Comparison of ENCODE assay signal across 37 cellular contexts in genomic region chr3:184615396-184615795, GRCh38. TPM values are rescaled to one million over a fixed set of nuclear protein-coding genes. Genes with fewer than 3 reads are reported as not detected.
"Had no signal": no experiment of that assay in that cellular context is flagged by ENCODE, and none has a peak within 500 bp of the region (broad histone marks: within the 10 kb centered on the region; RNA-seq: fewer than 3 reads in every experiment).

No MANE protein-coding gene starts in this region.

- H3K27ac Mint-ChIP-seq: activated CD4-positive, alpha-beta memory T cell treated with anti-CD3 and anti-CD28 coated beads, Interleukin-2, amount 10 ng/mL, durations not matched to agents 7 days and 5 days; activated CD4-positive, alpha-beta T cell treated with anti-CD3 and anti-CD28 coated beads for 36 hours; activated CD4-positive, alpha-beta T cell treated with anti-CD3 and anti-CD28 coated beads, Interleukin-2, amount 10 ng/mL, durations not matched to agents 24 days and 14 days; activated CD8-positive, alpha-beta memory T cell treated with anti-CD3 and anti-CD28 coated beads, Interleukin-2, amount 10 ng/mL, durations not matched to agents 7 days and 5 days; activated CD8-positive, alpha-beta T cell treated with anti-CD3 and anti-CD28 coated beads, Interleukin-2, amount 10 ng/mL, durations not matched to agents 7 days and 5 days; activated naive CD4-positive, alpha-beta T cell treated with anti-CD3 and anti-CD28 coated beads for 36 hours; activated naive CD4-positive, alpha-beta T cell treated with anti-CD3 and anti-CD28 coated beads, Interleukin-2, amount 50 U/mL, for 72 hours; activated naive CD8-positive, alpha-beta T cell treated with anti-CD3 and anti-CD28 coated beads, Interleukin-2, amount 10 ng/mL, durations not matched to agents 7 days and 5 days; activated T-cell treated with anti-CD3 and anti-CD28 coated beads, Interleukin-2, amount 50 U/mL, for 24 hours; activated T-helper 2 cell treated with anti-CD3 and anti-CD28 coated beads, Interferon-gamma antibody, Interleukin-2, Interleukin-4, amounts not matched to agents 10 μg/mL and 5 μg/mL and 100 μg/mL, durations not matched to agents 14 hours and 24 hours and 36 hours; T-helper 1 cell treated with Interleukin-12 subunit alpha and Interleukin-12 subunit beta and Interleukin-4 antibody, amounts not matched to agents 30 μg/mL and 1 μg/mL, for 36 hours; T-helper 2 cell treated with Interferon-gamma antibody and Interleukin-4, amounts not matched to agents 5 μg/mL and 100 μg/mL, for 36 hours; WTC11 had no signal

- H3K4me3 ChIP-seq: adrenal gland, body of pancreas, breast epithelium had no signal

- H3K9me3 ChIP-seq: adrenal gland, body of pancreas, breast epithelium had no signal

- H3K4me1 ChIP-seq: body of pancreas, breast epithelium had no signal

- H3K36me3 Mint-ChIP-seq: activated CD8-positive, alpha-beta memory T cell treated with anti-CD3 and anti-CD28 coated beads, Interleukin-2, amount 10 ng/mL, durations not matched to agents 7 days and 5 days; activated naive CD4-positive, alpha-beta T cell treated with anti-CD3 and anti-CD28 coated beads, Interleukin-2, amount 50 U/mL, for 72 hours; activated naive CD8-positive, alpha-beta T cell treated with anti-CD3 and anti-CD28 coated beads, Interleukin-2, amount 10 ng/mL, durations not matched to agents 7 days and 5 days; WTC11 had no signal

- H3K36me3 ChIP-seq: adrenal gland, brain microvascular endothelial cell, breast epithelium, WERI-Rb-1 had no signal

- H3K27ac ChIP-seq: adrenal gland, body of pancreas, brain microvascular endothelial cell, breast epithelium, WERI-Rb-1 had no signal

- H3K9me3 Mint-ChIP-seq: activated CD4-positive, alpha-beta memory T cell treated with anti-CD3 and anti-CD28 coated beads, Interleukin-2, amount 10 ng/mL, durations not matched to agents 7 days and 5 days; activated CD4-positive, alpha-beta T cell treated with anti-CD3 and anti-CD28 coated beads, Interleukin-2, amount 10 ng/mL, durations not matched to agents 24 days and 14 days; activated naive CD4-positive, alpha-beta T cell treated with anti-CD3 and anti-CD28 coated beads for 36 hours; activated naive CD4-positive, alpha-beta T cell treated with anti-CD3 and anti-CD28 coated beads, Interleukin-2, amount 50 U/mL, for 72 hours; activated naive CD8-positive, alpha-beta T cell treated with anti-CD3 and anti-CD28 coated beads, Interleukin-2, amount 10 ng/mL, durations not matched to agents 7 days and 5 days; activated T-cell treated with anti-CD3 and anti-CD28 coated beads, Interleukin-2, amount 50 U/mL, for 24 hours; activated T-helper 2 cell treated with anti-CD3 and anti-CD28 coated beads, Interferon-gamma antibody, Interleukin-2, Interleukin-4, amounts not matched to agents 10 μg/mL and 5 μg/mL and 100 μg/mL, durations not matched to agents 14 hours and 24 hours and 36 hours; central memory CD8-positive, alpha-beta T cell; T-helper 1 cell treated with Interleukin-12 subunit alpha and Interleukin-12 subunit beta and Interleukin-4 antibody, amounts not matched to agents 30 μg/mL and 1 μg/mL, for 36 hours; T-helper 2 cell treated with Interferon-gamma antibody and Interleukin-4, amounts not matched to agents 5 μg/mL and 100 μg/mL, for 36 hours; WTC11 had no signal

- H3K4me3 Mint-ChIP-seq: activated CD4-positive, alpha-beta memory T cell treated with anti-CD3 and anti-CD28 coated beads, Interleukin-2, amount 10 ng/mL, durations not matched to agents 7 days and 5 days; activated CD4-positive, alpha-beta T cell treated with anti-CD3 and anti-CD28 coated beads for 36 hours; activated CD4-positive, alpha-beta T cell treated with anti-CD3 and anti-CD28 coated beads, Interleukin-2, amount 10 ng/mL, durations not matched to agents 24 days and 14 days; activated CD8-positive, alpha-beta memory T cell treated with anti-CD3 and anti-CD28 coated beads, Interleukin-2, amount 10 ng/mL, durations not matched to agents 7 days and 5 days; activated CD8-positive, alpha-beta T cell treated with anti-CD3 and anti-CD28 coated beads, Interleukin-2, amount 10 ng/mL, durations not matched to agents 7 days and 5 days; activated naive CD4-positive, alpha-beta T cell treated with anti-CD3 and anti-CD28 coated beads for 36 hours; activated naive CD8-positive, alpha-beta T cell treated with anti-CD3 and anti-CD28 coated beads, Interleukin-2, amount 10 ng/mL, durations not matched to agents 7 days and 5 days; activated T-cell treated with anti-CD3 and anti-CD28 coated beads, Interleukin-2, amount 50 U/mL, for 24 hours; central memory CD8-positive, alpha-beta T cell; T-helper 1 cell treated with Interleukin-12 subunit alpha and Interleukin-12 subunit beta and Interleukin-4 antibody, amounts not matched to agents 30 μg/mL and 1 μg/mL, for 36 hours; T-helper 2 cell treated with Interferon-gamma antibody and Interleukin-4, amounts not matched to agents 5 μg/mL and 100 μg/mL, for 36 hours; WTC11 had no signal

- ATAC-seq: activated CD4-positive, alpha-beta T cell treated with anti-CD3 and anti-CD28 coated beads for 36 hours; activated CD4-positive, CD25-positive, alpha-beta regulatory T cell treated with anti-CD3 and anti-CD28 coated beads, Interleukin-2, amount 50 U/mL, for 24 hours; activated CD8-positive, alpha-beta memory T cell treated with anti-CD3 and anti-CD28 coated beads, Interleukin-2, amount 10 ng/mL, durations not matched to agents 7 days and 5 days; activated CD8-positive, alpha-beta T cell treated with anti-CD3 and anti-CD28 coated beads, Interleukin-2, amount 10 ng/mL, durations not matched to agents 7 days and 5 days; activated naive CD4-positive, alpha-beta T cell treated with anti-CD3 and anti-CD28 coated beads, Interleukin-2, amount 50 U/mL, for 72 hours; body of pancreas; WTC11 had no signal

- DNase-seq: activated CD4-positive, alpha-beta memory T cell treated with anti-CD3 and anti-CD28 coated beads, Interleukin-2, amount 10 ng/mL, durations not matched to agents 7 days and 5 days; activated CD4-positive, alpha-beta T cell treated with anti-CD3 and anti-CD28 coated beads for 1 hour; activated CD4-positive, alpha-beta T cell treated with anti-CD3 and anti-CD28 coated beads for 36 hours; activated CD4-positive, alpha-beta T cell treated with anti-CD3 and anti-CD28 coated beads, Interleukin-2, amount 10 ng/mL, durations not matched to agents 24 days and 14 days; activated CD4-positive, alpha-beta T cell treated with anti-CD3 and anti-CD28 coated beads, Interleukin-2, amount 50 U/mL, for 48 hours; activated CD4-positive, CD25-positive, alpha-beta regulatory T cell; activated CD8-positive, alpha-beta memory T cell treated with anti-CD3 and anti-CD28 coated beads for 24 hours; activated CD8-positive, alpha-beta memory T cell treated with anti-CD3 and anti-CD28 coated beads, Interleukin-2, amount 10 ng/mL, durations not matched to agents 7 days and 5 days; activated CD8-positive, alpha-beta memory T cell treated with anti-CD3 and anti-CD28 coated beads, Interleukin-2, amount 50 U/mL, for 48 hours; activated CD8-positive, alpha-beta T cell treated with anti-CD3 and anti-CD28 coated beads, Interleukin-2, amount 10 ng/mL, durations not matched to agents 7 days and 5 days; activated effector memory CD4-positive, alpha-beta T cell treated with anti-CD3 and anti-CD28 coated beads, Interleukin-2, amount 50 U/mL, for 16 hours; activated gamma-delta T cell treated with Interleukin-2 at 50 U/mL for 16 hours; activated naive CD4-positive, alpha-beta T cell; activated naive CD4-positive, alpha-beta T cell treated with anti-CD3 and anti-CD28 coated beads for 36 hours; activated naive CD4-positive, alpha-beta T cell treated with anti-CD3 and anti-CD28 coated beads, Interleukin-2, amount 50 U/mL, for 16 hours; activated naive CD8-positive, alpha-beta T cell treated with anti-CD3 and anti-CD28 coated beads, Interleukin-2, amount 10 ng/mL, durations not matched to agents 7 days and 5 days; activated T-cell treated with anti-CD3 and anti-CD28 coated beads, Interleukin-2, amount 50 U/mL, for 24 hours; activated T-cell treated with anti-CD3 and anti-CD28 coated beads, Interleukin-2, amount 50 U/mL, for 48 hours; adrenal gland; amniotic stem cell; body of pancreas; brain microvascular endothelial cell; caudate nucleus; cerebellar nuclear complex; SW 1271; T-helper 1 cell; T-helper 2 cell; T-helper 9 cell; WERI-Rb-1 had no signal

- H3K27me3 ChIP-seq: adrenal gland, body of pancreas, breast epithelium had no signal

RNA-seq across cellular contexts. Expression of gene EPHB3, which starts 53.8 kb away (rescaled TPM):
- total RNA-seq: activated CD4-positive, alpha-beta T cell treated with anti-CD3 and anti-CD28 coated beads for 36 hours; activated CD8-positive, alpha-beta memory T cell treated with anti-CD3 and anti-CD28 coated beads, Interleukin-2, amount 10 ng/mL, durations not matched to agents 7 days and 5 days; activated naive CD4-positive, alpha-beta T cell treated with anti-CD3 and anti-CD28 coated beads for 36 hours; activated T-helper 2 cell treated with anti-CD3 and anti-CD28 coated beads, Interferon-gamma antibody, Interleukin-2, Interleukin-4, amounts not matched to agents 10 μg/mL and 5 μg/mL and 100 μg/mL, durations not matched to agents 14 hours and 24 hours and 36 hours had no signal
